In genomic region chr10:122988501-122988900, GRCh38 we compare ENCODE assay signal across 33 cellular contexts.
"Had no signal": no experiment of that assay in that cellular context is flagged by ENCODE, and none has a peak within 500 bp of the region (broad histone marks: within the 10 kb centered on the region; RNA-seq: fewer than 3 reads in every experiment).

No MANE protein-coding gene starts in this region.

- ATAC-seq: esophagus mucosa; heart right ventricle; left cardiac atrium; left lung; naive thymus-derived CD4-positive, alpha-beta T cell; right lobe of liver; stimulated activated effector memory CD8-positive, alpha-beta T cell treated with anti-CD3 and anti-CD28 coated beads, Interleukin-12 subunit alpha, Interleukin-12 subunit beta, amount 100 ng/mL, for 72 hours had no signal

- H3K4me1 ChIP-seq: colonic mucosa, heart right ventricle, left lung, neural progenitor cell, parathyroid adenoma, tibial artery, upper lobe of left lung had no signal

- H3K4me3 ChIP-seq: colonic mucosa, heart right ventricle, left lung, neural progenitor cell, right lobe of liver, smooth muscle cell, testis, tibial artery, upper lobe of left lung had no signal

- H3K4me3 Mint-ChIP-seq: dendritic cell treated with granulocyte-macrophage colony-stimulating factor and Interleukin-4, amounts not matched to agents 40 ng/mL and 50 ng/mL, for 4 days; endodermal cell; naive thymus-derived CD4-positive, alpha-beta T cell; nephron; neural progenitor cell; stimulated activated effector memory CD8-positive, alpha-beta T cell treated with anti-CD3 and anti-CD28 coated beads, Interleukin-12 subunit alpha, Interleukin-12 subunit beta, amount 100 ng/mL, for 72 hours had no signal

- H3K27ac ChIP-seq: colonic mucosa, epithelial cell of prostate, heart right ventricle, left lung, neural progenitor cell, parathyroid adenoma, right lobe of liver, testis, tibial artery, upper lobe of left lung had no signal

- H3K4me1 Mint-ChIP-seq: nephron; neural progenitor cell; stimulated activated effector memory CD8-positive, alpha-beta T cell treated with anti-CD3 and anti-CD28 coated beads, Interleukin-12 subunit alpha, Interleukin-12 subunit beta, amount 100 ng/mL, for 72 hours had no signal

- H3K9me3 Mint-ChIP-seq: dendritic cell treated with granulocyte-macrophage colony-stimulating factor and Interleukin-4, amounts not matched to agents 40 ng/mL and 50 ng/mL, for 4 days; endodermal cell; naive thymus-derived CD4-positive, alpha-beta T cell; nephron; neural progenitor cell; stimulated activated effector memory CD8-positive, alpha-beta T cell treated with anti-CD3 and anti-CD28 coated beads, Interleukin-12 subunit alpha, Interleukin-12 subunit beta, amount 100 ng/mL, for 72 hours had no signal

- H3K4me2 ChIP-seq: neural progenitor cell, smooth muscle cell had no signal

- FAIRE-seq: islet of Langerhans, urothelium cell line had no signal

- H3K27ac Mint-ChIP-seq: dendritic cell treated with granulocyte-macrophage colony-stimulating factor and Interleukin-4, amounts not matched to agents 40 ng/mL and 50 ng/mL, for 4 days; endodermal cell; nephron; neural progenitor cell; progenitor cell of endocrine pancreas; stimulated activated effector memory CD8-positive, alpha-beta T cell treated with anti-CD3 and anti-CD28 coated beads, Interleukin-12 subunit alpha, Interleukin-12 subunit beta, amount 100 ng/mL, for 72 hours had no signal

- H3K79me2 ChIP-seq: parathyroid adenoma had no signal

- H3K9me3 ChIP-seq: colonic mucosa, heart right ventricle, left lung, right lobe of liver, testis, tibial artery, upper lobe of left lung had no signal

- H3K27me3 ChIP-seq: colonic mucosa, heart right ventricle, left lung, neural progenitor cell, right lobe of liver, testis, tibial artery, upper lobe of left lung had no signal

- H3K36me3 ChIP-seq: colonic mucosa had no signal

- H3K36me3 Mint-ChIP-seq: neural progenitor cell had no signal

- H2AFZ ChIP-seq: neural progenitor cell, parathyroid adenoma had no signal

- H3K9ac ChIP-seq: neural progenitor cell, parathyroid adenoma had no signal

- H3K27me3 Mint-ChIP-seq: dendritic cell treated with granulocyte-macrophage colony-stimulating factor and Interleukin-4, amounts not matched to agents 40 ng/mL and 50 ng/mL, for 4 days; naive thymus-derived CD4-positive, alpha-beta T cell; progenitor cell of endocrine pancreas had no signal

- DNase-seq: colonic mucosa; effector CD8-positive, alpha-beta T cell; endodermal cell; foreskin melanocyte; glutamatergic neuron; heart right ventricle; hippocampal formation; left cardiac atrium; left lung; mammary epithelial cell; mesendoderm; midbrain; naive thymus-derived CD4-positive, alpha-beta T cell; right lobe of liver; stimulated activated CD4-positive, alpha-beta T cell treated with anti-CD3 and anti-CD28 coated beads, Interleukin-12 subunit alpha, Interleukin-12 subunit beta, amount 100 ng/mL, for 4 hours; stimulated activated CD4-positive, alpha-beta T cell treated with anti-CD3 and anti-CD28 coated beads, Interleukin-1b, Interleukin-23, amount 100 ng/mL, for 48 hours; stimulated activated CD4-positive, alpha-beta T cell treated with anti-CD3 and anti-CD28 coated beads, Interleukin-4, amount 100 ng/mL, for 24 hours; stimulated activated naive CD4-positive, alpha-beta T cell treated with Interleukin-2 at 50 U/mL for 16 hours; substantia nigra; testis; tibial artery; upper lobe of left lung had no signal
